ENCODE assay signal across 1 cellular context in the genomic region with DNA sequence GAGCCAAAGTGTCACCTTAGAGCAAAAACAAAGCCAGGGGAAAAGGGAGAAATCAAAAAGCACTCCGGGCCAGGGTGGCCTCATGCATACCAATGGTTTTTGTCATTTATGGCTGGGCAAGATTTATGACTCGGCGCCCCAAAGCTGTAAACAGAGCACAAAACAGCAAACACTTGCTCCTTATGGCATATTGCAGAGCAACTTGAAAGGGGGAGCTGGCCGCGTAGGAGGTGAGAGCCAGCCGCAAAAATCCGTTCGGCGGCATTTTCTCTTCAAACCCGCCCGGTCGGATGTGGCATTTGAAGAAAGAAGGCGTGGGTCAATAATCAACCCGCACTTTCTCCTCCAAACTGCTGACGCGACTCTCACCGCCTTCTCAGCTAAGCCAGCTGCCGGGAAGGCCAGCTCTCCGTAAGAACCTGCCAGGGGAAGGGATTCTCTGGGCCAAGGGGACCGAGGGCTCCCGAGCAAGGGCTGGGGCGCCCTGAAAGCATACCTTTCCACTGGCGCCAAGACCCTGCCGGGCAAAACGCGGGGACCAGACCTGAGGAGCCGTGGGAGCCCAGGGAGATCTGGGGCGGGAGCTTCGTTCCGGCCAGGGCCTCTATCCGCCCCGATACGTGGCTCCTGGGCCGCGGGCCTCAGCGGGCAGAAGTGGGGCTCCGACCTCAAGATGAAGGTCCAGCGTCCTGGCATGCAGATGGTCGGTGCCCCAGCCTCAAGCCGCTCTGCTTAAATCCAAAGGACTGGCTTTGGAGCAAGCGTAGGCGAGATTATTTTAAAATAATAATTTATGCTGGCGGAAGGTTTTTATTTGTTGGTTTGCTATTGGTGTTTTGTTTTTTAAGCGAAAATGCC.
A peak's percentile ranks its signal among the peaks of the same experiment; 100 is the strongest.
TF ChIP-seq lines count a peak whose summit lies in the region.

No MANE protein-coding gene starts in this region.

TF ChIP-seq in H1, 55 proteins besides CTCF, POLR2A, EP300 and RAD21:
- TF ChIP-seq CTBP2 (IDR thresholded peaks at IDR 0.05; ENCODE audit: borderline replicate concordance, insufficient read depth, insufficient read length, low read length) (peak; percentile 86), SIN3A (conservative IDR thresholded peaks at IDR 0.05 in 1 of 2, IDR thresholded peaks at IDR 0.05 in 1 of 2; ENCODE audit: low read depth in 1 of 2, low read length in 2 of 2) (no peak), RBBP5 (IDR thresholded peaks at IDR 0.05; ENCODE audit: borderline replicate concordance, low read depth, low read length) (no peak), SIRT6 (IDR thresholded peaks at IDR 0.05; ENCODE audit: low read length) (no peak), RXRA (IDR thresholded peaks at IDR 0.05; ENCODE audit: insufficient read depth, low read depth, low read length) (no peak), RNF2 (IDR thresholded peaks at IDR 0.05; ENCODE audit: borderline replicate concordance, low read depth, low read length, missing control alignments, poor library complexity, severe bottlenecking) (peak; percentile 97), EZH2 (IDR thresholded peaks at IDR 0.05; ENCODE audit: low read depth, low read length, severe bottlenecking) (peak; percentile 99), SIX5 (IDR thresholded peaks at IDR 0.05; ENCODE audit: low read depth, low read length) (no peak), CHD2 (IDR thresholded peaks at IDR 0.05; ENCODE audit: low read length) (no peak), TBP (IDR thresholded peaks at IDR 0.05; ENCODE audit: low read depth, low read length) (no peak), SUZ12 (IDR thresholded peaks at IDR 0.05; ENCODE audit: low read length) (peak; percentile 99), CBX8 (IDR thresholded peaks at IDR 0.05; ENCODE audit: borderline replicate concordance, low read depth, low read length) (peak; percentile 82), TAF1 (IDR thresholded peaks at IDR 0.05; ENCODE audit: low read depth, low read length) (no peak)
- TF ChIP-seq, protein P1, sequence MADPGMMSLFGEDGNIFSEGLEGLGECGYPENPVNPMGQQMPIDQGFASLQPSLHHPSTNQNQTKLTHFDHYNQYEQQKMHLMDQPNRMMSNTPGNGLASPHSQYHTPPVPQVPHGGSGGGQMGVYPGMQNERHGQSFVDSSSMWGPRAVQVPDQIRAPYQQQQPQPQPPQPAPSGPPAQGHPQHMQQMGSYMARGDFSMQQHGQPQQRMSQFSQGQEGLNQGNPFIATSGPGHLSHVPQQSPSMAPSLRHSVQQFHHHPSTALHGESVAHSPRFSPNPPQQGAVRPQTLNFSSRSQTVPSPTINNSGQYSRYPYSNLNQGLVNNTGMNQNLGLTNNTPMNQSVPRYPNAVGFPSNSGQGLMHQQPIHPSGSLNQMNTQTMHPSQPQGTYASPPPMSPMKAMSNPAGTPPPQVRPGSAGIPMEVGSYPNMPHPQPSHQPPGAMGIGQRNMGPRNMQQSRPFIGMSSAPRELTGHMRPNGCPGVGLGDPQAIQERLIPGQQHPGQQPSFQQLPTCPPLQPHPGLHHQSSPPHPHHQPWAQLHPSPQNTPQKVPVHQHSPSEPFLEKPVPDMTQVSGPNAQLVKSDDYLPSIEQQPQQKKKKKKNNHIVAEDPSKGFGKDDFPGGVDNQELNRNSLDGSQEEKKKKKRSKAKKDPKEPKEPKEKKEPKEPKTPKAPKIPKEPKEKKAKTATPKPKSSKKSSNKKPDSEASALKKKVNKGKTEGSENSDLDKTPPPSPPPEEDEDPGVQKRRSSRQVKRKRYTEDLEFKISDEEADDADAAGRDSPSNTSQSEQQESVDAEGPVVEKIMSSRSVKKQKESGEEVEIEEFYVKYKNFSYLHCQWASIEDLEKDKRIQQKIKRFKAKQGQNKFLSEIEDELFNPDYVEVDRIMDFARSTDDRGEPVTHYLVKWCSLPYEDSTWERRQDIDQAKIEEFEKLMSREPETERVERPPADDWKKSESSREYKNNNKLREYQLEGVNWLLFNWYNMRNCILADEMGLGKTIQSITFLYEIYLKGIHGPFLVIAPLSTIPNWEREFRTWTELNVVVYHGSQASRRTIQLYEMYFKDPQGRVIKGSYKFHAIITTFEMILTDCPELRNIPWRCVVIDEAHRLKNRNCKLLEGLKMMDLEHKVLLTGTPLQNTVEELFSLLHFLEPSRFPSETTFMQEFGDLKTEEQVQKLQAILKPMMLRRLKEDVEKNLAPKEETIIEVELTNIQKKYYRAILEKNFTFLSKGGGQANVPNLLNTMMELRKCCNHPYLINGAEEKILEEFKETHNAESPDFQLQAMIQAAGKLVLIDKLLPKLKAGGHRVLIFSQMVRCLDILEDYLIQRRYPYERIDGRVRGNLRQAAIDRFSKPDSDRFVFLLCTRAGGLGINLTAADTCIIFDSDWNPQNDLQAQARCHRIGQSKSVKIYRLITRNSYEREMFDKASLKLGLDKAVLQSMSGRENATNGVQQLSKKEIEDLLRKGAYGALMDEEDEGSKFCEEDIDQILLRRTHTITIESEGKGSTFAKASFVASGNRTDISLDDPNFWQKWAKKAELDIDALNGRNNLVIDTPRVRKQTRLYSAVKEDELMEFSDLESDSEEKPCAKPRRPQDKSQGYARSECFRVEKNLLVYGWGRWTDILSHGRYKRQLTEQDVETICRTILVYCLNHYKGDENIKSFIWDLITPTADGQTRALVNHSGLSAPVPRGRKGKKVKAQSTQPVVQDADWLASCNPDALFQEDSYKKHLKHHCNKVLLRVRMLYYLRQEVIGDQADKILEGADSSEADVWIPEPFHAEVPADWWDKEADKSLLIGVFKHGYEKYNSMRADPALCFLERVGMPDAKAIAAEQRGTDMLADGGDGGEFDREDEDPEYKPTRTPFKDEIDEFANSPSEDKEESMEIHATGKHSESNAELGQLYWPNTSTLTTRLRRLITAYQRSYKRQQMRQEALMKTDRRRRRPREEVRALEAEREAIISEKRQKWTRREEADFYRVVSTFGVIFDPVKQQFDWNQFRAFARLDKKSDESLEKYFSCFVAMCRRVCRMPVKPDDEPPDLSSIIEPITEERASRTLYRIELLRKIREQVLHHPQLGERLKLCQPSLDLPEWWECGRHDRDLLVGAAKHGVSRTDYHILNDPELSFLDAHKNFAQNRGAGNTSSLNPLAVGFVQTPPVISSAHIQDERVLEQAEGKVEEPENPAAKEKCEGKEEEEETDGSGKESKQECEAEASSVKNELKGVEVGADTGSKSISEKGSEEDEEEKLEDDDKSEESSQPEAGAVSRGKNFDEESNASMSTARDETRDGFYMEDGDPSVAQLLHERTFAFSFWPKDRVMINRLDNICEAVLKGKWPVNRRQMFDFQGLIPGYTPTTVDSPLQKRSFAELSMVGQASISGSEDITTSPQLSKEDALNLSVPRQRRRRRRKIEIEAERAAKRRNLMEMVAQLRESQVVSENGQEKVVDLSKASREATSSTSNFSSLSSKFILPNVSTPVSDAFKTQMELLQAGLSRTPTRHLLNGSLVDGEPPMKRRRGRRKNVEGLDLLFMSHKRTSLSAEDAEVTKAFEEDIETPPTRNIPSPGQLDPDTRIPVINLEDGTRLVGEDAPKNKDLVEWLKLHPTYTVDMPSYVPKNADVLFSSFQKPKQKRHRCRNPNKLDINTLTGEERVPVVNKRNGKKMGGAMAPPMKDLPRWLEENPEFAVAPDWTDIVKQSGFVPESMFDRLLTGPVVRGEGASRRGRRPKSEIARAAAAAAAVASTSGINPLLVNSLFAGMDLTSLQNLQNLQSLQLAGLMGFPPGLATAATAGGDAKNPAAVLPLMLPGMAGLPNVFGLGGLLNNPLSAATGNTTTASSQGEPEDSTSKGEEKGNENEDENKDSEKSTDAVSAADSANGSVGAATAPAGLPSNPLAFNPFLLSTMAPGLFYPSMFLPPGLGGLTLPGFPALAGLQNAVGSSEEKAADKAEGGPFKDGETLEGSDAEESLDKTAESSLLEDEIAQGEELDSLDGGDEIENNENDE (IDR thresholded peaks at IDR 0.05; ENCODE audit: insufficient replicate concordance, low read length): no peak
